Comparison of ENCODE assay signal across 23 cellular contexts in the genomic region with DNA sequence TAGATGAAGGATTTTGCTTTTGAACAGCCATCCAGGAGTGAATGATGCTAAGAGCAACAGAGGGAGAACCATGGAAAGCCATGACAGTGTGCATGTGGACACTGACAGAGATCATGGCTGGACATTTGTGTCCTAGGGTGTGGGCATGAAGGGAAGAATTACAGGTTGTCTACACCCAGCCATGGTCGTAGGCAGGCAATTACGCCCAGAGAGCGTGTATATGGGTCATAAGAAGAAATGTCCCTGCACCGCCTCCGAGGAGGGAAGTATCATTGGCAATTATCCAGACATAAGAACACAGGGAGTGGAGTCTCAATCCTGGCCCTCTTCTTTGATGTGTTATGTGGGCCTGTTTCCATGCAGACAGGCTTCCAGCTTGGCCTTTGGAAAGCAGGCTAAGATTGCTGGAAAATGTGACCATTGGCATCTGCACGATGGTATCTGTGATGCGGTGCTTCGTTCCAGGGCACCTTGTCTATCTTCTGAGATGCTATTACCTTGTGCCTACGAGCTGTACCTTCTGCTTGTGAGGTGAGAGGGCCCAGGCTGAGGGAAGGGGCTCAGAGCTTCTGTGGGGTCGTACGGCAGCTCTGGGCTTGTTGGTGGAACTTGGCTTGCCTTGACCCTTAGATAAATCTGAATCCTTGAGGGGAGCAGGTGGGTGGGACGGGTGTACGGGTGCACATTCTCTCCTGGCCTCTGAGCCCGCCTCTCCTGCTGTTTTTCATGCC.
"Had no signal": no experiment of that assay in that cellular context is flagged by ENCODE, and none has a peak within 500 bp of the region (broad histone marks: within the 10 kb centered on the region; RNA-seq: fewer than 3 reads in every experiment).

No MANE protein-coding gene starts in this region.

- H3K27ac ChIP-seq: left lung, pancreas, psoas muscle, suprapubic skin, tibial artery, VCaP had no signal

- H3K4me1 ChIP-seq: psoas muscle, suprapubic skin, tibial artery had no signal

- H3K36me3 ChIP-seq: left lung, pancreas, suprapubic skin had no signal

- H3K27me3 ChIP-seq: left lung, pancreas, suprapubic skin had no signal

- H3K9me3 ChIP-seq: left lung, pancreas, psoas muscle, suprapubic skin, tibial artery had no signal

- H3K4me3 ChIP-seq: left lung, lung, pancreas, psoas muscle, suprapubic skin, tibial artery had no signal

- DNase-seq: activated CD4-positive, alpha-beta T cell treated with anti-CD3 and anti-CD28 coated beads, Interleukin-2, amount 10 ng/mL, durations not matched to agents 7 days and 5 days; activated CD8-positive, alpha-beta T cell treated with anti-CD3 and anti-CD28 coated beads for 36 hours; activated gamma-delta T cell treated with Interleukin-2 at 50 U/mL for 16 hours; activated naive CD8-positive, alpha-beta T cell treated with anti-CD3 and anti-CD28 coated beads, Interleukin-2, amount 50 U/mL, for 24 hours; activated T-cell treated with anti-CD3 and anti-CD28 coated beads, Interleukin-2, amount 50 U/mL, for 4 hours; amygdala; endodermal cell; foreskin fibroblast; kidney glomerular epithelial cell; left lung; mesendoderm; psoas muscle; stimulated activated CD4-positive, alpha-beta T cell treated with anti-CD3 and anti-CD28 coated beads, Interleukin-15, amount 100 ng/mL, for 24 hours; stimulated activated CD4-positive, alpha-beta T cell treated with anti-CD3 and anti-CD28 coated beads, Interleukin-2, amount 100 ng/mL, for 24 hours; stimulated activated naive CD4-positive, alpha-beta T cell; tibial artery had no signal

- ATAC-seq: activated CD4-positive, CD25-positive, alpha-beta regulatory T cell treated with anti-CD3 and anti-CD28 coated beads, Interleukin-2, amount 50 U/mL, for 24 hours; activated CD8-positive, alpha-beta T cell treated with anti-CD3 and anti-CD28 coated beads for 36 hours; activated naive CD8-positive, alpha-beta T cell treated with anti-CD3 and anti-CD28 coated beads, Interleukin-2, amount 50 U/mL, for 24 hours; activated T-cell treated with anti-CD3 and anti-CD28 coated beads, Interleukin-2, amount 50 U/mL, for 4 hours; activated T-helper 17 cell treated with anti-CD3 and anti-CD28 coated beads, Interleukin-2, amount 50 U/mL, for 72 hours; esophagus mucosa; left lung; psoas muscle had no signal
